10 cellular contexts compared by ENCODE assay signal in the genomic region with DNA sequence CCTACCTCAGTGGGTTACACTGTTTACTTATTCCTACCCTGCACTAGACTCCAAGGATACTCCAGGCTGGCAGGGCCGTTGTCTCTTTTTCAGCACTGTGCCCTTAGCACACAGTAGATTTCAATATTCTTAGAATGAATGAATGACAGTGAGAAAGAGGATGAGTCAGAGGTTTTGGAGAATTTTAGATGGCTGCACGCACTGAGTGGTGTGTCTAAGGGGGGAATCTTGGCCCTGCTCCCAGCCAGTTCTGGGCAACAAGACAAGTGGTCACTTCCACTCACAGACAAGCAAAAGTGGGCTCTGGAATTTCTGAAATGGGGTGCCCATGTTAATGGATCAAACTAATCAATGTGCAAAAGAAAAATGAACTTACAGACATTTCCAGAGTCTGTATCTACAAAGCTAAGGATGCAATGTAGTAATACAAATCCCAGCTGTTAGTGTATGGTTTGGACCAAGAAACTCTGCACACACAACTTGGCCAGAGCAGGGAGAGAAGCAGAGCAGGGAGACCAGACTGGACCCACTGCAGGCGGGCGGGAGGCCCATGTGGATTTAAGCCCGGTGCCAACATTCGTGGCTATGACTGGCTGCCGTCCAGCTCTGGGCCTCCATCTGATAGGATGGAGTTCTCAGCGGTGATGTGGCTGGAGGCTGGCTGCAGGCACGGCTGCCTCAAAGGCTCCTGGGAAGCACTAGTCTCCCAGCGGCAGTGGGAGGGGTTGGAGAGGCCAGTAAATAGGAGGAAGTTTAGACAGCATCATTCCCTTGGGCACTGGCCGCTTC.
DNase-seq lines count a peak whose midpoint lies in the region; ATAC-seq and TF ChIP-seq lines count a peak whose summit lies in the region.
"Had no signal": no experiment of that assay in that cellular context is flagged by ENCODE, and none has a peak within 500 bp of the region (broad histone marks: within the 10 kb centered on the region; RNA-seq: fewer than 3 reads in every experiment).

No MANE protein-coding gene starts in this region.

- H4K20me1 ChIP-seq in IMR-90 (ENCODE audit: insufficient read depth, low read length) (no peaks in the 10 kb centered on the region), OCI-LY7 (ENCODE audit: insufficient read depth, low read length) (no peaks in the 10 kb centered on the region)

- ATAC-seq in IMR-90 (ENCODE audit: low read depth) = peak; percentile 94
- no peak for ATAC-seq in GM21737 (IDR thresholded peaks at IDR 0.05; ENCODE audit: unreplicated experiment)

- H2BK20ac ChIP-seq in IMR-90 (ENCODE audit: low read depth, low read length) = peak overlapping the region; percentile 41; the same call in 1 of the 2 replicates

- no peak overlapping the region for H4K5ac ChIP-seq in IMR-90 (ENCODE audit: low read depth, low read length)

- H3K4ac ChIP-seq in IMR-90 (ENCODE audit: low read depth, low read length) = 0 out of 2 replicates have a peak overlapping the region, but pooled peaks have one; percentile 27

- H3K4me1 ChIP-seq in IMR-90 (ENCODE audit: control insufficient read depth, insufficient read depth, low read length) = peaks cover 7% of the 10 kb centered on the region
- peaks cover 4% of the 10 kb centered on the region for H3K4me1 ChIP-seq in testis
- H3K4me1 ChIP-seq in OCI-LY7 (ENCODE audit: insufficient read depth, low read length, poor library complexity, severe bottlenecking) = no peaks in the 10 kb centered on the region

- in situ Hi-C loops in IMR-90 (cut with MboI; ENCODE audit: low sequenced_read_pairs) = no loop called here

- H2BK15ac ChIP-seq in IMR-90 (ENCODE audit: low read depth, low read length) = no peak overlapping the region

- no peak overlapping the region for H2AK5ac ChIP-seq in IMR-90 (ENCODE audit: low read depth, low read length)

- DNase-seq in IMR-90 (peak; percentile 76), brain pericyte (ENCODE audit: low read depth, low spot score) (peak; percentile 89), iris pigment epithelial cell (ENCODE audit: low read depth) (peak; percentile 79), testis (peak; percentile 86), NCI-H345 treated with DMSO at 0.1 percent for 48 hours (lab: John Stamatoyannopoulos, UW; ENCODE audit: unreplicated experiment) (no peak), OCI-LY7 (ENCODE audit: low spot score) (no peak), SIG-M5 (lab: John Stamatoyannopoulos, UW) (no peak)
- DNase-seq: activated CD4-positive, alpha-beta memory T cell treated with anti-CD3 and anti-CD28 coated beads, Interleukin-2, amount 10 ng/mL, durations not matched to agents 7 days and 5 days; stimulated activated naive CD4-positive, alpha-beta T cell had no signal

- H3K18ac ChIP-seq in IMR-90 (ENCODE audit: low read depth, low read length) = no peak overlapping the region

- peak overlapping the region; percentile 44 for H3K4me2 ChIP-seq in IMR-90 (ENCODE audit: low read depth, low read length)
- no peak overlapping the region for H3K4me2 ChIP-seq in OCI-LY7 (ENCODE audit: low read length)

- peak overlapping the region; percentile 15; the same call in 1 of the 2 replicates for H4K91ac ChIP-seq in IMR-90 (ENCODE audit: insufficient read depth, low read depth, low read length)

- no peak overlapping the region for H3K56ac ChIP-seq in IMR-90 (ENCODE audit: extremely low read depth, insufficient read depth, low read length)

- TF ChIP-seq POLR2A in IMR-90 (IDR thresholded peaks at IDR 0.05; ENCODE audit: low read depth, low read length) (no peak), testis (IDR thresholded peaks at IDR 0.05) (no peak)

- dilution Hi-C loops in IMR-90 (cut with HindIII; ENCODE audit: low sequenced_read_pairs, unreplicated experiment) = no loop called here

- BruUV-seq in IMR-90 (replicated peaks; lab: Mats Ljungman, UMichigan) (no TSS peak), OCI-LY7 (replicated peaks; lab: Mats Ljungman, UMichigan) (no TSS peak)

- 0% methylated on average over 3 of the region's 11 CpGs; no CpG with 5 or more reads in 1 of the 2 experiments for WGBS in IMR-90 (ENCODE audit: extremely low coverage in 2 of 2, insufficient read length in 1 of 2), 2 experiments
- WGBS in testis, 2 donors = 34 to 54% methylated on average over 11 of the region's 11 CpGs

- no peaks in the 10 kb centered on the region for H3K79me1 ChIP-seq in IMR-90 (ENCODE audit: low read depth in 1 of 2, low read length in 2 of 2)

- H2AK9ac ChIP-seq in IMR-90 (replicated peaks; ENCODE audit: low read depth, low read length, poor library complexity) = no peak overlapping the region

- no peak overlapping the region for H3K27ac ChIP-seq in IMR-90 (ENCODE audit: insufficient read depth, low read length)
- H3K27ac ChIP-seq in testis = no peak overlapping the region
- H3K27ac ChIP-seq in OCI-LY7 (ENCODE audit: low read depth, low read length, poor library complexity, severe bottlenecking) = no peak overlapping the region

- H3K9me3 ChIP-seq in IMR-90 (ENCODE audit: control insufficient read depth, insufficient read depth, low read length) = no peaks in the 10 kb centered on the region
- H3K9me3 ChIP-seq in testis = no peaks in the 10 kb centered on the region
- H3K9me3 ChIP-seq in OCI-LY7 (ENCODE audit: low read length) = no peaks in the 10 kb centered on the region

- CTCF ChIA-PET in IMR-90 (lab: Yijun Ruan, JAX) = interaction anchor here (0.6 kb wide), 1 partner anchor 711 kb away, joined by 3 read pairs; no protein-coding TSS in a partner anchor
- CTCF ChIA-PET in OCI-LY7 (lab: Charles Lee; ENCODE audit: unreplicated experiment) = no interaction called here

- H2BK5ac ChIP-seq in IMR-90 (ENCODE audit: low read depth, low read length, poor library complexity, severe bottlenecking) = no peak overlapping the region

- TF ChIP-seq CTCF in IMR-90 (conservative IDR thresholded peaks at IDR 0.05; ENCODE audit: low read depth, low read length) (no peak), testis (IDR thresholded peaks at IDR 0.05) (no peak), OCI-LY7 (conservative IDR thresholded peaks at IDR 0.05; ENCODE audit: low read length) (no peak)

- no peaks in the 10 kb centered on the region for H3K9me2 ChIP-seq in OCI-LY7 (ENCODE audit: insufficient read depth, low read length)

- peak overlapping the region in 1 of 2 experiments; percentile 42; a peak in 2 of 4 replicates for H4K8ac ChIP-seq in IMR-90 (ENCODE audit: low read depth in 2 of 2, low read length in 2 of 2)

- no peaks in the 10 kb centered on the region for H3K79me2 ChIP-seq in OCI-LY7 (ENCODE audit: insufficient read depth, low read depth, low read length)

- no peaks in the 10 kb centered on the region for H3K27me3 ChIP-seq in IMR-90 (ENCODE audit: control insufficient read depth, insufficient read depth, low read length)
- H3K27me3 ChIP-seq in testis = no peaks in the 10 kb centered on the region

- TF ChIP-seq RAD21 in IMR-90 (IDR thresholded peaks at IDR 0.05; ENCODE audit: low read length) = no peak

- intact Hi-C loops in IMR-90 (cut with micrococcal nuclease) = no loop called here
- intact Hi-C loops in testis (cut with DNase I; ENCODE audit: low total_unique reads) = no loop called here
- intact Hi-C loops in OCI-LY7 (cut with micrococcal nuclease; ENCODE audit: unreplicated experiment) = no loop called here

- H2BK120ac ChIP-seq in IMR-90 (ENCODE audit: low read depth, low read length) = no peak overlapping the region

- H2AFZ ChIP-seq in IMR-90 (replicated peaks; ENCODE audit: low read length, poor library complexity) = peak overlapping the region; percentile 33
- no peak overlapping the region for H2AFZ ChIP-seq in OCI-LY7 (ENCODE audit: low read length)

- H3K36me3 ChIP-seq in IMR-90 (ENCODE audit: control insufficient read depth, insufficient read depth, low read length) (no peaks in the 10 kb centered on the region), testis (ENCODE audit: low read depth, missing control alignments) (no peaks in the 10 kb centered on the region), OCI-LY7 (ENCODE audit: insufficient read depth, low read length) (no peaks in the 10 kb centered on the region)

- no peak overlapping the region for H3K23ac ChIP-seq in IMR-90 (ENCODE audit: low read depth, low read length)

- H3K14ac ChIP-seq in IMR-90 (replicated peaks; ENCODE audit: low read depth, low read length) = no peak overlapping the region

- H3K9me1 ChIP-seq in IMR-90 (ENCODE audit: insufficient read depth, low read length) = 0 out of 2 replicates have a peak, but pooled peaks cover 6% of the 10 kb centered on the region

- no peak overlapping the region for H3K4me3 ChIP-seq in IMR-90 (ENCODE audit: insufficient read depth, low read depth, low read length)
- H3K4me3 ChIP-seq in testis = no peak overlapping the region
- H3K4me3 ChIP-seq in OCI-LY7 (ENCODE audit: low read depth, low read length, poor library complexity, severe bottlenecking) = no peak overlapping the region

- H3K9ac ChIP-seq in IMR-90 (ENCODE audit: low read depth, low read length) = no peak overlapping the region

- POLR2A ChIA-PET in IMR-90 (lab: Charles Lee; ENCODE audit: unreplicated experiment) (no interaction called here), OCI-LY7 (lab: Charles Lee) (no interaction called here)

TF ChIP-seq in IMR-90, 13 proteins besides CTCF, POLR2A, EP300 and RAD21:
- TF ChIP-seq, protein P1, sequence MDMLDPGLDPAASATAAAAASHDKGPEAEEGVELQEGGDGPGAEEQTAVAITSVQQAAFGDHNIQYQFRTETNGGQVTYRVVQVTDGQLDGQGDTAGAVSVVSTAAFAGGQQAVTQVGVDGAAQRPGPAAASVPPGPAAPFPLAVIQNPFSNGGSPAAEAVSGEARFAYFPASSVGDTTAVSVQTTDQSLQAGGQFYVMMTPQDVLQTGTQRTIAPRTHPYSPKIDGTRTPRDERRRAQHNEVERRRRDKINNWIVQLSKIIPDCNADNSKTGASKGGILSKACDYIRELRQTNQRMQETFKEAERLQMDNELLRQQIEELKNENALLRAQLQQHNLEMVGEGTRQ (IDR thresholded peaks at IDR 0.05; ENCODE audit: low read depth, low read length) = no peak
- no peak for TF ChIP-seq FOS (IDR thresholded peaks at IDR 0.05; ENCODE audit: low read depth, low read length)
- no peak for TF ChIP-seq RCOR1 (IDR thresholded peaks at IDR 0.05; ENCODE audit: insufficient replicate concordance, low read length)
- no peak for TF ChIP-seq CEBPB (IDR thresholded peaks at IDR 0.05; ENCODE audit: low read depth, low read length)
- no peak for TF ChIP-seq RFX5 (IDR thresholded peaks at IDR 0.05; ENCODE audit: low read depth, low read length)
- TF ChIP-seq, protein P2, sequence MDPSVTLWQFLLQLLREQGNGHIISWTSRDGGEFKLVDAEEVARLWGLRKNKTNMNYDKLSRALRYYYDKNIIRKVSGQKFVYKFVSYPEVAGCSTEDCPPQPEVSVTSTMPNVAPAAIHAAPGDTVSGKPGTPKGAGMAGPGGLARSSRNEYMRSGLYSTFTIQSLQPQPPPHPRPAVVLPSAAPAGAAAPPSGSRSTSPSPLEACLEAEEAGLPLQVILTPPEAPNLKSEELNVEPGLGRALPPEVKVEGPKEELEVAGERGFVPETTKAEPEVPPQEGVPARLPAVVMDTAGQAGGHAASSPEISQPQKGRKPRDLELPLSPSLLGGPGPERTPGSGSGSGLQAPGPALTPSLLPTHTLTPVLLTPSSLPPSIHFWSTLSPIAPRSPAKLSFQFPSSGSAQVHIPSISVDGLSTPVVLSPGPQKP (IDR thresholded peaks at IDR 0.05; ENCODE audit: borderline replicate concordance, low read depth, low read length) = no peak
TF ChIP-seq in IMR-90: peak in this region for 0.

Comparison
In these comparisons a context has a peak if more than half of its experiments do, and no peak if none do; other contexts are left out.
1. DNase-seq: peak in IMR-90 (single experiment), brain pericyte (single experiment), iris pigment epithelial cell (single experiment) and testis (single experiment); none in NCI-H345 treated with DMSO at 0.1 percent for 48 hours (single experiment), OCI-LY7 (single experiment) and SIG-M5 (single experiment).